In genomic region chr14:100305446-100306255, GRCh38 we compare ENCODE assay signal across 8 cellular contexts. TPM values are rescaled to one million over a fixed set of nuclear protein-coding genes. Genes with fewer than 3 reads are reported as not detected.
DNase-seq lines count a peak whose midpoint lies in the region; ATAC-seq and TF ChIP-seq lines count a peak whose summit lies in the region.

No MANE protein-coding gene starts in this region.

- peak overlapping the region; percentile 69 for H3K4me3 ChIP-seq in HFF-Myc (replicated peaks; ENCODE audit: low read depth, low read length)
- peak overlapping the region; percentile 99 for H3K4me3 ChIP-seq in coronary artery
- peak overlapping the region; percentile 78 to 94 for H3K4me3 ChIP-seq in mesenchymal stem cell (ENCODE audit: insufficient read depth in 1 of 2, low read depth in 1 of 2, low read length in 2 of 2)

- peak overlapping the region; percentile 65 to 94 for H3K23ac ChIP-seq in mesenchymal stem cell (ENCODE audit: low read length in 2 of 2)

- under 1% methylated on average over 72 of the region's 80 CpGs for WGBS in mesenchymal stem cell

- H4K91ac ChIP-seq in mesenchymal stem cell (ENCODE audit: low read length) = peak overlapping the region; percentile 68

- no peaks in the 10 kb centered on the region for H3K9me3 ChIP-seq in mesenchymal stem cell (ENCODE audit: control insufficient read depth, low read length)

- peak overlapping the region in 1 of 2 experiments; percentile 92 for H3K4ac ChIP-seq in mesenchymal stem cell (ENCODE audit: low read depth in 1 of 2, low read length in 2 of 2)

- H3K9ac ChIP-seq in mesenchymal stem cell (ENCODE audit: low read length) = peak overlapping the region; percentile 64

- no peak for TF ChIP-seq CTCF in HFF-Myc (IDR thresholded peaks at IDR 0.05; ENCODE audit: low read depth, low read length, missing control alignments)
- TF ChIP-seq CTCF in VCaP (conservative IDR thresholded peaks at IDR 0.05) = no peak
- TF ChIP-seq CTCF in coronary artery (IDR thresholded peaks at IDR 0.05) = no peak

- peak overlapping the region; percentile 57 to 63 for H2BK12ac ChIP-seq in mesenchymal stem cell (ENCODE audit: low read length in 2 of 2)

- H3K14ac ChIP-seq in mesenchymal stem cell (ENCODE audit: low read length in 2 of 2) = peak overlapping the region in 1 of 2 experiments; percentile 94

- peaks cover 0 to 18% of the 10 kb centered on the region in 2 experiments for H3K36me3 ChIP-seq in mesenchymal stem cell (ENCODE audit: control insufficient read depth in 1 of 2, insufficient read depth in 2 of 2, low read depth in 1 of 2, low read length in 2 of 2)

- H2AK5ac ChIP-seq in mesenchymal stem cell (ENCODE audit: low read length, severe bottlenecking) = no peak overlapping the region

- peaks cover 35% of the 10 kb centered on the region for H3K4me1 ChIP-seq in mesenchymal stem cell (ENCODE audit: control insufficient read depth, insufficient read depth, low read depth, low read length)

- peak; percentile 88 for DNase-seq in CD1c-positive myeloid dendritic cell (ENCODE audit: extremely low spot score)
- DNase-seq in HFF-Myc (ENCODE audit: extremely low read depth, low read depth) = no peak
- DNase-seq in coronary artery (ENCODE audit: low spot score) = no peak
- no peak for DNase-seq in mesenchymal stem cell
- DNase-seq in stimulated activated naive CD8-positive, alpha-beta T cell treated with anti-CD3 and anti-CD28 coated beads, Interleukin-15, Interleukin-2, amounts not matched to agents 100 U/mL and 50 U/mL, for 24 hours = peak; percentile 34
- DNase-seq in globus pallidus (ENCODE audit: low spot score) = no peak

- no peak overlapping the region for H2BK120ac ChIP-seq in mesenchymal stem cell (ENCODE audit: low read depth, low read length)

- H3K18ac ChIP-seq in mesenchymal stem cell (ENCODE audit: low read depth in 1 of 2, low read length in 2 of 2) = peak overlapping the region; percentile 28 to 87

- peaks cover 0 to under 1% of the 10 kb centered on the region in 2 experiments for H3K27me3 ChIP-seq in mesenchymal stem cell (ENCODE audit: control insufficient read depth in 1 of 2, insufficient read depth in 1 of 2, low read length in 2 of 2)

- H4K8ac ChIP-seq in mesenchymal stem cell (ENCODE audit: low read length) = peak overlapping the region; percentile 21

- no peak overlapping the region for H2BK5ac ChIP-seq in mesenchymal stem cell (ENCODE audit: low read depth, low read length, poor library complexity, severe bottlenecking)

- no peak for ATAC-seq in stimulated activated naive CD8-positive, alpha-beta T cell treated with anti-CD3 and anti-CD28 coated beads, Interleukin-15, Interleukin-2, amounts not matched to agents 100 U/mL and 50 U/mL, for 24 hours
- ATAC-seq in GM18907 (IDR thresholded peaks at IDR 0.05; ENCODE audit: unreplicated experiment) = no peak

- H2AFZ ChIP-seq in mesenchymal stem cell (ENCODE audit: low read depth, low read length) = no peak overlapping the region

- H3K79me1 ChIP-seq in mesenchymal stem cell (replicated peaks; ENCODE audit: low read length, poor library complexity, severe bottlenecking) = peaks cover 40% of the 10 kb centered on the region

- H3K27ac ChIP-seq in VCaP (peak overlapping the region; percentile 86), coronary artery (peak overlapping the region; percentile 79 to 88), mesenchymal stem cell (ENCODE audit: low read length, poor library complexity, severe bottlenecking) (peak overlapping the region; percentile 47)

- peak overlapping the region; percentile 83 for H3K4me2 ChIP-seq in mesenchymal stem cell (ENCODE audit: low read length, poor library complexity, severe bottlenecking)

- H2BK15ac ChIP-seq in mesenchymal stem cell (ENCODE audit: low read depth, poor library complexity, severe bottlenecking) = peak overlapping the region; percentile 20

RNA-seq across cellular contexts. Expression of gene SLC25A29, which starts 0.6 kb away (rescaled TPM):
- polyA plus RNA-seq in mesenchymal stem cell (2013, experiment 1 of 2) = 16.0 TPM
- 16.1 TPM for polyA plus RNA-seq in mesenchymal stem cell (2013, experiment 2 of 2)

RNA-seq across cellular contexts. Expression of gene SLC25A47, which starts 17.5 kb away (rescaled TPM):
- polyA plus RNA-seq in mesenchymal stem cell (2013, experiment 1 of 2) = not detected
- polyA plus RNA-seq in mesenchymal stem cell (2013, experiment 2 of 2) = not detected

Comparison
In these comparisons a context has a peak if more than half of its experiments do, and no peak if none do; other contexts are left out.
1. DNase-seq: peak in CD1c-positive myeloid dendritic cell (single experiment) and stimulated activated naive CD8-positive, alpha-beta T cell treated with anti-CD3 and anti-CD28 coated beads, Interleukin-15, Interleukin-2, amounts not matched to agents 100 U/mL and 50 U/mL, for 24 hours (single experiment); none in HFF-Myc (single experiment), coronary artery (single experiment), mesenchymal stem cell (single experiment) and globus pallidus (single experiment).
2. Peak in every context shown above with its lines, with median percentiles within 50 percentile points of each other: H3K4me3 ChIP-seq and H3K27ac ChIP-seq.